8 cellular contexts compared by ENCODE assay signal in the genomic region with DNA sequence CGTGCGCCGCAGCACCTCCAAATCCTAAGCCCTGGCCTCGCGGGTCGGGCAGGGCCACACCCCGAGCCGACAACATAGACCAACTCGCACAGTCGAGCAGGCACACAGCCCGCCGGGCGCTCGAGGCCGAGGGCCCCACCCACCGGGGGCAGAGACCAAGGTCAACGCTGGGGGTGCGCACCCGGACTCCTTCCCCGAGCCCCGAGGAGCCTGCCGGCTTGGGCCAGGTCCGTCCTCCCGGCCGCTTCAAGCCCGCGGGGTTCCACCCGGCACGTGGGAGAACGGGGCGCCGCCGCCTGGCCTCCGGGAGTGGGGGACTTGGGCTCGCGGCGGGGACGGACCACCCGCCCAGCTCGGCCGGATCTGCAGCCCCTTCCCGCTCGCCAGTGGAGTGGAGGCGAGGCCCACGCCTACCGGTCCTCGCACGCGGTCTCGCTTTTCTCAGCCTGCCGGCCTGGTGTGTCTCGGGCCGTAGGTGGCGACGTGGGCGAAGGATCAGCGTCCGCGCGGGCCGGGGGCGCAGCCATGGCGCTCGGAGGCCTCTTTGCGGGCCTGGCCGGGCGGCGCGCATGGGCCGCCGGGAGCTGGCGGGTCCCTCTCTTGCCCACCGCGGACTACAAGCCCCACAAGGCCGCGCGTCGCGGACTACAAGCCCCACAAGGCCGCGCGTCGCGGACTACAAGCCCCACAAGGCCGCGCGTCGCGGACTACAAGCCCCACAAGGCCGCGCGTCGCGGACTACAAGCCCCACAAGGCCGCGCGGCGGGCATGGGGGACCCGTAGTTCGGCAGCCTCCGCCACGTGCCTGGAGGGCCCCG. TPM values are rescaled to one million over a fixed set of nuclear protein-coding genes. Genes with fewer than 3 reads are reported as not detected.
DNase-seq lines count a peak whose midpoint lies in the region; ATAC-seq, FAIRE-seq and TF ChIP-seq lines count a peak whose summit lies in the region.

A gene (minus strand): TSS at position 571 of the 818 bp plus-strand sequence. CDS start 44 bp downstream, at position 527.

- TF ChIP-seq POLR2A in HepG2 (IDR thresholded peaks at IDR 0.05; ENCODE audit: insufficient read depth in 1 of 2, low read depth in 2 of 2, low read length in 2 of 2) = peak in 1 of 2 experiments; percentile 96; a peak in 2 of 4 replicates

- FAIRE-seq in HepG2 (lab: Jason Lieb, UNC) = peak; percentile 4

- BruUV-seq in HepG2 (replicated peaks; lab: Mats Ljungman, UMichigan) = TSS peak; percentile 100

- H3K9me3 ChIP-seq in HepG2 (ENCODE audit: low read length) = no peaks in the 10 kb centered on the region

- H4K20me1 ChIP-seq in HepG2 (ENCODE audit: insufficient read depth, low read length) = peaks cover 37% of the 10 kb centered on the region

- in situ Hi-C loops in HepG2 (cut with HindIII; ENCODE audit: extremely low pct_ligation_motif_present, low pct_unique_long_range_greater_than_20kb) = no loop called here

- no peaks in the 10 kb centered on the region for H3K9me3 Mint-ChIP-seq in activated CD4-positive, alpha-beta T cell treated with anti-CD3 and anti-CD28 coated beads, Interleukin-2, amount 10 ng/mL, durations not matched to agents 7 days and 5 days
- no peaks in the 10 kb centered on the region for H3K9me3 Mint-ChIP-seq in dendritic cell treated with granulocyte-macrophage colony-stimulating factor and Interleukin-4, amounts not matched to agents 40 ng/mL and 50 ng/mL, for 4 days

- TF ChIP-seq CTCF in HepG2 (CRISPR knock-in tag; IDR thresholded peaks at IDR 0.05) = peak; percentile 19; the same call in 1 of the 2 replicates

- peaks cover 66% of the 10 kb centered on the region for H3K4me1 ChIP-seq in HepG2 (ENCODE audit: insufficient read depth, low read length)

- H3K4me3 Mint-ChIP-seq in activated CD4-positive, alpha-beta T cell treated with anti-CD3 and anti-CD28 coated beads, Interleukin-2, amount 10 ng/mL, durations not matched to agents 7 days and 5 days = peak within 1 kb of the TSS; percentile 79
- peak within 1 kb of the TSS; percentile 84 for H3K4me3 Mint-ChIP-seq in dendritic cell treated with granulocyte-macrophage colony-stimulating factor and Interleukin-4, amounts not matched to agents 40 ng/mL and 50 ng/mL, for 4 days

- peak within 1 kb of the TSS; percentile 97 for H3K4me2 ChIP-seq in HepG2 (ENCODE audit: low read depth, low read length)

- CTCF ChIA-PET in activated CD4-positive, alpha-beta T cell treated with anti-CD3 and anti-CD28 coated beads, Interleukin-2, amount 10 ng/mL, durations not matched to agents 7 days and 5 days (lab: Charles Lee) = interaction anchor here (1.0 to 2.0 kb wide), 7 partner anchors 12 to 419 kb away, joined by 3 to 8 read pairs (median 5); a partner anchor contains a TSS
- CTCF ChIA-PET in HepG2 (lab: Yijun Ruan, JAX; ENCODE audit: low intra/inter-chr PET ratio, low total read pairs) = interaction anchor here (1.0 to 1.5 kb wide), 2 partner anchors 18 to 102 kb away, joined by 3 to 4 read pairs; no protein-coding TSS in a partner anchor

- peak within 1 kb of the TSS; percentile 99 for H3K27ac ChIP-seq in HepG2 (ENCODE audit: extremely low read length, insufficient read depth, low read length)

- H3K36me3 ChIP-seq in HepG2 (replicated peaks in 1 of 2; ENCODE audit: control insufficient read depth in 1 of 2, insufficient read depth in 2 of 2, low read length in 2 of 2) = peaks cover 11 to 21% of the 10 kb centered on the region in 2 experiments; a peak in 4 of 5 replicates

- peak within 1 kb of the TSS; percentile 87 for H3K27ac Mint-ChIP-seq in activated CD4-positive, alpha-beta T cell treated with anti-CD3 and anti-CD28 coated beads, Interleukin-2, amount 10 ng/mL, durations not matched to agents 7 days and 5 days
- peak within 1 kb of the TSS; percentile 84 for H3K27ac Mint-ChIP-seq in dendritic cell treated with granulocyte-macrophage colony-stimulating factor and Interleukin-4, amounts not matched to agents 40 ng/mL and 50 ng/mL, for 4 days

- POLR2A ChIA-PET in activated CD4-positive, alpha-beta T cell treated with anti-CD3 and anti-CD28 coated beads, Interleukin-2, amount 10 ng/mL, durations not matched to agents 7 days and 5 days (lab: Charles Lee) = interaction anchor here (0.6 to 0.7 kb wide), 2 partner anchors 22 to 516 kb away, joined by 3 read pairs; no protein-coding TSS in a partner anchor
- POLR2A ChIA-PET in HepG2 (lab: Yijun Ruan, JAX) = interaction anchor here (0.7 to 4.0 kb wide), 37 partner anchors 12 to 329 kb away, joined by 3 to 78 read pairs (median 6); a partner anchor contains a TSS

- peaks cover 3% of the 10 kb centered on the region for H3K36me3 Mint-ChIP-seq in activated CD4-positive, alpha-beta T cell treated with anti-CD3 and anti-CD28 coated beads, Interleukin-2, amount 10 ng/mL, durations not matched to agents 7 days and 5 days (ENCODE audit: low read depth)
- peaks cover 59% of the 10 kb centered on the region for H3K36me3 Mint-ChIP-seq in dendritic cell treated with granulocyte-macrophage colony-stimulating factor and Interleukin-4, amounts not matched to agents 40 ng/mL and 50 ng/mL, for 4 days (ENCODE audit: low read depth)

- peaks cover 44% of the 10 kb centered on the region for H3K79me2 ChIP-seq in HepG2 (ENCODE audit: insufficient read depth, low read length)

- peak within 1 kb of the TSS; percentile 100 for H3K9ac ChIP-seq in HepG2 (ENCODE audit: insufficient read depth, low read depth, low read length)

- DNase-seq in AG08396 (ENCODE audit: low spot score) (peak; percentile 95), NCI-H446 (lab: John Stamatoyannopoulos, UW) (peak; percentile 85 to 97), HepG2 (ENCODE audit: low spot score) (peak; percentile 91)
- DNase-seq in activated CD4-positive, alpha-beta T cell treated with anti-CD3 and anti-CD28 coated beads, Interleukin-2, amount 10 ng/mL, durations not matched to agents 7 days and 5 days = peak; percentile 91
- peak; percentile 82 for DNase-seq in stimulated activated CD4-positive, alpha-beta T cell treated with anti-CD3 and anti-CD28 coated beads, Interleukin-2, amount 100 ng/mL, for 48 hours

- WGBS in HepG2 (ENCODE audit: low lambda C conversion rate) = 1% methylated on average over 42 of the region's 103 CpGs

- H3K27me3 ChIP-seq in HepG2 (ENCODE audit: control insufficient read depth in 1 of 2, insufficient read depth in 2 of 2, low read length in 2 of 2) = no peaks in the 10 kb centered on the region

- H2AFZ ChIP-seq in HepG2 (ENCODE audit: low read length) = no peak within 1 kb of the TSS

- TF ChIP-seq RAD21 in HepG2 (CRISPR knock-in tag; IDR thresholded peaks at IDR 0.05) = peak; percentile 77

- no peaks in the 10 kb centered on the region for H3K27me3 Mint-ChIP-seq in activated CD4-positive, alpha-beta T cell treated with anti-CD3 and anti-CD28 coated beads, Interleukin-2, amount 10 ng/mL, durations not matched to agents 7 days and 5 days
- peaks cover 2% of the 10 kb centered on the region for H3K27me3 Mint-ChIP-seq in dendritic cell treated with granulocyte-macrophage colony-stimulating factor and Interleukin-4, amounts not matched to agents 40 ng/mL and 50 ng/mL, for 4 days

- peak in 1 of 2 experiments; percentile 79; a peak in 3 of 4 replicates for TF ChIP-seq EP300 in HepG2 (IDR thresholded peaks at IDR 0.05; ENCODE audit: low read depth in 2 of 2, low read length in 2 of 2)
- peak; percentile 68 for TF ChIP-seq EP300 in HepG2 (CRISPR knock-in tag; IDR thresholded peaks at IDR 0.05; ENCODE audit: borderline replicate concordance)

- intact Hi-C loops in dendritic cell treated with granulocyte-macrophage colony-stimulating factor and Interleukin-4, amounts not matched to agents 40 ng/mL and 50 ng/mL, for 4 days (cut with micrococcal nuclease) = loop anchor here (1.0 to 5.0 kb wide), 2 partner anchors 14 to 419 kb away; a partner anchor contains a TSS
- intact Hi-C loops in HepG2 (cut with micrococcal nuclease; ENCODE audit: unreplicated experiment) = no loop called here

- peaks cover 42% of the 10 kb centered on the region for H3K4me1 Mint-ChIP-seq in activated CD4-positive, alpha-beta T cell treated with anti-CD3 and anti-CD28 coated beads, Interleukin-2, amount 10 ng/mL, durations not matched to agents 7 days and 5 days
- peaks cover 54% of the 10 kb centered on the region for H3K4me1 Mint-ChIP-seq in dendritic cell treated with granulocyte-macrophage colony-stimulating factor and Interleukin-4, amounts not matched to agents 40 ng/mL and 50 ng/mL, for 4 days (ENCODE audit: low read depth)

- peak within 1 kb of the TSS; percentile 92 to 100 (median 99) for H3K4me3 ChIP-seq in HepG2 (replicated peaks in 1 of 3; ENCODE audit: insufficient read depth in 1 of 3, low read depth in 2 of 3, low read length in 3 of 3)

- ATAC-seq in GM18868 (IDR thresholded peaks at IDR 0.05; ENCODE audit: unreplicated experiment) (peak; percentile 78), HG03103 (IDR thresholded peaks at IDR 0.05; ENCODE audit: low read depth, unreplicated experiment) (peak; percentile 57), HepG2 (peak; percentile 80)

TF ChIP-seq in HepG2, 621 proteins besides CTCF, POLR2A, EP300 and RAD21 (continues in another document):
- peak; percentile 98 for TF ChIP-seq SRSF4 (IDR thresholded peaks at IDR 0.05; ENCODE audit: low read depth, low read length, poor library complexity, severe bottlenecking)

RNA-seq across cellular contexts. Expression of the gene that starts here (rescaled TPM):
- total RNA-seq in activated CD4-positive, alpha-beta T cell treated with anti-CD3 and anti-CD28 coated beads, Interleukin-2, amount 10 ng/mL, durations not matched to agents 7 days and 5 days = 10 to 100 TPM; 37.8 to 41.0 TPM
- total RNA-seq in HepG2 (2016; rRNA removed; fragmentation: Illumina TruSeq; extraction: Trizol) = 48.0 and 50.2 TPM in 2 replicates
- total RNA-seq in HepG2 (2016; cell fraction: cytosol; rRNA removed; fragmentation: Illumina TruSeq; extraction: Trizol; ENCODE audit: low read depth) = 15.0 and 16.7 TPM in 2 replicates
- total RNA-seq in HepG2 (2016; cell fraction: insoluble cytoplasmic fraction; rRNA removed; fragmentation: Illumina TruSeq; extraction: Trizol) = 43.5 and 50.1 TPM in 2 replicates
- total RNA-seq in HepG2 (2016; cell fraction: membrane; rRNA removed; fragmentation: Illumina TruSeq; extraction: Trizol) = 24.1 and 25.5 TPM in 2 replicates
- total RNA-seq in HepG2 (2016; cell fraction: nucleus; rRNA removed; fragmentation: Illumina TruSeq; extraction: Trizol) = 48.6 and 53.0 TPM in 2 replicates
- 126 and 168 TPM in 2 replicates for polyA plus RNA-seq in HepG2 (2011; rRNA removed)
- polyA plus RNA-seq in HepG2 (2011; cell fraction: cytosol; rRNA removed) = 98.0 and 129 TPM in 2 replicates
- polyA plus RNA-seq in HepG2 (2011; cell fraction: nucleus; rRNA removed) = 680 and 852 TPM in 2 replicates
- 77.7 and 89.9 TPM in 2 replicates for polyA plus RNA-seq in HepG2 (2012)
- polyA plus RNA-seq in HepG2 (2016; cell fraction: cytosol; fragmentation: Illumina TruSeq; extraction: Trizol; ENCODE audit: low read depth) = 10.6 and 11.6 TPM in 2 replicates
- polyA plus RNA-seq in HepG2 (2016; cell fraction: insoluble cytoplasmic fraction; fragmentation: Illumina TruSeq; extraction: Trizol; ENCODE audit: low read depth) = 45.9 and 52.5 TPM in 2 replicates
- polyA plus RNA-seq in HepG2 (2016; cell fraction: membrane; fragmentation: Illumina TruSeq; extraction: Trizol; ENCODE audit: low read depth) = 15.4 and 15.7 TPM in 2 replicates
- polyA plus RNA-seq in HepG2 (2016; cell fraction: nucleus; fragmentation: Illumina TruSeq; extraction: Trizol; ENCODE audit: insufficient read depth, low read depth) = 207 and 220 TPM in 2 replicates
- polyA minus RNA-seq in HepG2 (2011; rRNA and poly(A)+ RNA removed; ENCODE audit: low replicate concordance) = 43.6 and 139 TPM in 2 replicates
- 37.0 and 42.5 TPM in 2 replicates for polyA minus RNA-seq in HepG2 (2011; cell fraction: cytosol; rRNA and poly(A)+ RNA removed)
- polyA minus RNA-seq in HepG2 (2011; cell fraction: nucleus; rRNA and poly(A)+ RNA removed) = 80.1 and 85.5 TPM in 2 replicates

Comparison
In these comparisons a context has a peak if more than half of its experiments do, and no peak if none do; other contexts are left out.
1. Peak in every context shown above with its lines: DNase-seq, ATAC-seq, H3K4me3 ChIP-seq and H3K27ac ChIP-seq.